In genomic region chr11:40030867-40031266, GRCh38 we compare ENCODE assay signal across 1 cellular context.
TF ChIP-seq lines count a peak whose summit lies in the region.

No MANE protein-coding gene starts in this region.

TF ChIP-seq in H1, 55 proteins besides CTCF, POLR2A, EP300 and RAD21 (continued from another document):
- TF ChIP-seq CHD7 (IDR thresholded peaks at IDR 0.05; ENCODE audit: insufficient replicate concordance, low read length) (no peak), NRF1 (IDR thresholded peaks at IDR 0.05; ENCODE audit: low read depth, low read length) (no peak)
